Comparison of ENCODE assay signal across 17 cellular contexts in the genomic region with DNA sequence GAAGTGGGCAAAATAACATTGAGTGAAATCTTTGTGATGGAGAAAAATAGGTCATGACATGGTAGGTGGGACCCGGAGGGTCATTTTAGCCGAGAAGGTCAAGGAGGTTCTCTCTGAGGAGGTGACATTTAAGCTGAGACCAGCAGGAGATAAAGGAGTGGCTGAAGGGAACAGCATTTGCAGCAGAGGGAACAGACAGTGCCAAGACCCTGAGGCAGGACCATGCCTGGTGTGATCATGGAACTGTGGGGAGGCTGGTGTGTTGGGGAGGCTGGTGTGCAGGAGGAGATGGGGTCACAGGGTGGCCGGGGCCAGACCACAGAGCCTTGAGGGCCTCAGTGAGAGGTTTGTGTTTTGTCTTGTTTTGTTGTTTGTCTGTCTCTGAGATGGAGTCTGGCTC. TPM values are rescaled to one million over a fixed set of nuclear protein-coding genes. Genes with fewer than 3 reads are reported as not detected.
DNase-seq lines count a peak whose midpoint lies in the region; ATAC-seq, FAIRE-seq and TF ChIP-seq lines count a peak whose summit lies in the region.
"Had no signal": no experiment of that assay in that cellular context is flagged by ENCODE, and none has a peak within 500 bp of the region (broad histone marks: within the 10 kb centered on the region; RNA-seq: fewer than 3 reads in every experiment).

No MANE protein-coding gene starts in this region.

- no peaks in the 10 kb centered on the region for H3K36me3 Mint-ChIP-seq in IgD-negative memory B cell
- peaks cover 3% of the 10 kb centered on the region for H3K36me3 Mint-ChIP-seq in effector memory CD8-positive, alpha-beta T cell (ENCODE audit: insufficient read depth)
- peaks cover 3 to 8% of the 10 kb centered on the region in 2 donors for H3K36me3 Mint-ChIP-seq in stimulated activated naive B cell treated with anti-CD40 and anti-IgM and Interleukin-4, amounts not matched to agents 10 μg/mL and 1 μg/mL and 100 μg/mL, for 72 hours

- H3K79me2 ChIP-seq in HepG2 (ENCODE audit: insufficient read depth, low read length): no peaks in the 10 kb centered on the region

- WGBS in HepG2 (ENCODE audit: low lambda C conversion rate): 30% methylated on average over 3 of the region's 3 CpGs
- WGBS in right lobe of liver (ENCODE audit: insufficient coverage, low coverage, low lambda C conversion rate, missing lambda C conversion rate): 52% methylated on average over 2 of the region's 3 CpGs
- WGBS in prostate gland: 98% methylated on average over 3 of the region's 3 CpGs

- H3K36me3 ChIP-seq in HepG2 (replicated peaks in 1 of 2; ENCODE audit: control insufficient read depth in 1 of 2, insufficient read depth in 2 of 2, low read length in 2 of 2): no peaks in the 10 kb centered on the region
- no peaks in the 10 kb centered on the region for H3K36me3 ChIP-seq in right lobe of liver
- no peaks in the 10 kb centered on the region for H3K36me3 ChIP-seq in prostate gland
- H3K36me3 ChIP-seq: BE2C, Peyer's patch had no signal

- H4K20me1 ChIP-seq in HepG2 (ENCODE audit: insufficient read depth, low read length): no peaks in the 10 kb centered on the region

- TF ChIP-seq EP300 in HepG2 (IDR thresholded peaks at IDR 0.05; ENCODE audit: low read depth in 2 of 2, low read length in 2 of 2) (no peak), HepG2 (CRISPR knock-in tag; IDR thresholded peaks at IDR 0.05; ENCODE audit: borderline replicate concordance) (no peak)

- H3K9me3 ChIP-seq in HepG2 (ENCODE audit: low read length) (no peaks in the 10 kb centered on the region), right lobe of liver (no peaks in the 10 kb centered on the region), prostate gland (no peaks in the 10 kb centered on the region)
- H3K9me3 ChIP-seq: BE2C, Peyer's patch had no signal

- H3K27ac ChIP-seq in HepG2 (ENCODE audit: extremely low read length, insufficient read depth, low read length): no peak overlapping the region
- no peak overlapping the region for H3K27ac ChIP-seq in right lobe of liver
- H3K27ac ChIP-seq in prostate gland: no peak overlapping the region
- H3K27ac ChIP-seq: Peyer's patch had no signal

- POLR2A ChIA-PET in HepG2 (lab: Yijun Ruan, JAX): no interaction called here

- H3K27me3 Mint-ChIP-seq in IgD-negative memory B cell: no peaks in the 10 kb centered on the region
- no peaks in the 10 kb centered on the region for H3K27me3 Mint-ChIP-seq in effector memory CD8-positive, alpha-beta T cell
- no peaks in the 10 kb centered on the region for H3K27me3 Mint-ChIP-seq in stimulated activated naive B cell treated with anti-CD40 and anti-IgM and Interleukin-4, amounts not matched to agents 10 μg/mL and 1 μg/mL and 100 μg/mL, for 72 hours

- intact Hi-C loops in HepG2 (cut with micrococcal nuclease; ENCODE audit: unreplicated experiment) (no loop called here), right lobe of liver (cut with DNase I) (no loop called here), Right ventricle myocardium superior (cut with DNase I) (no loop called here), prostate gland (cut with DNase I) (no loop called here)

- H3K4me3 ChIP-seq in HepG2 (replicated peaks in 1 of 3; ENCODE audit: insufficient read depth in 1 of 3, low read depth in 2 of 3, low read length in 3 of 3) (no peak overlapping the region), right lobe of liver (no peak overlapping the region), prostate gland (no peak overlapping the region)
- H3K4me3 ChIP-seq: Peyer's patch had no signal

- peak overlapping the region; percentile 89 to 99 (median 93) for H3K27ac Mint-ChIP-seq in IgD-negative memory B cell
- H3K27ac Mint-ChIP-seq in effector memory CD8-positive, alpha-beta T cell: peak overlapping the region; percentile 77 to 93
- H3K27ac Mint-ChIP-seq in stimulated activated naive B cell treated with anti-CD40 and anti-IgM and Interleukin-4, amounts not matched to agents 10 μg/mL and 1 μg/mL and 100 μg/mL, for 72 hours: peak overlapping the region; percentile 61

- H3K4me1 Mint-ChIP-seq in IgD-negative memory B cell: peaks cover 34 to 37% (median 35%) of the 10 kb centered on the region in 3 donors
- peaks cover 63 to 64% of the 10 kb centered on the region in 2 donors for H3K4me1 Mint-ChIP-seq in effector memory CD8-positive, alpha-beta T cell (ENCODE audit: low read depth in 2 of 2)
- peaks cover 42 to 51% of the 10 kb centered on the region in 2 donors for H3K4me1 Mint-ChIP-seq in stimulated activated naive B cell treated with anti-CD40 and anti-IgM and Interleukin-4, amounts not matched to agents 10 μg/mL and 1 μg/mL and 100 μg/mL, for 72 hours

- DNase-seq in HepG2 (ENCODE audit: low spot score) (no peak), right lobe of liver (no peak), Right ventricle myocardium superior (no peak), prostate gland (ENCODE audit: low spot score) (no peak)
- no peak for DNase-seq in effector memory CD8-positive, alpha-beta T cell
- no peak for DNase-seq in stimulated activated naive B cell treated with anti-CD40 and anti-IgM and Interleukin-4, amounts not matched to agents 10 μg/mL and 1 μg/mL and 100 μg/mL, for 72 hours
- DNase-seq: BE2C, Kasumi-1, NCI-H1105 treated with DMSO at 0.1 percent for 48 hours, NCI-H187 treated with DMSO at 0.1 percent for 48 hours, NCI-H2171 treated with DMSO at 0.1 percent for 48 hours, NCI-H82, Peyer's patch, SHP77 treated with DMSO at 0.1 percent for 48 hours had no signal

- TF ChIP-seq RAD21 in HepG2 (CRISPR knock-in tag; IDR thresholded peaks at IDR 0.05): no peak

- peaks cover 35% of the 10 kb centered on the region for H3K4me1 ChIP-seq in HepG2 (ENCODE audit: insufficient read depth, low read length)
- H3K4me1 ChIP-seq in right lobe of liver: peaks cover 0 to 22% (median 9%) of the 10 kb centered on the region in 4 donors
- no peaks in the 10 kb centered on the region for H3K4me1 ChIP-seq in prostate gland (replicated peaks)

- peaks cover 0 to 19% of the 10 kb centered on the region in 2 experiments; a peak in 3 of 5 replicates for H3K27me3 ChIP-seq in HepG2 (ENCODE audit: control insufficient read depth in 1 of 2, insufficient read depth in 2 of 2, low read length in 2 of 2)
- no peaks in the 10 kb centered on the region for H3K27me3 ChIP-seq in right lobe of liver
- H3K27me3 ChIP-seq in prostate gland (replicated peaks; ENCODE audit: insufficient read depth): no peaks in the 10 kb centered on the region
- H3K27me3 ChIP-seq: BE2C, Peyer's patch had no signal

- no peak for ATAC-seq in HepG2
- ATAC-seq in right lobe of liver: no peak
- ATAC-seq in effector memory CD8-positive, alpha-beta T cell (replicated peaks): no peak
- no peak for ATAC-seq in stimulated activated naive B cell treated with anti-CD40 and anti-IgM and Interleukin-4, amounts not matched to agents 10 μg/mL and 1 μg/mL and 100 μg/mL, for 72 hours (replicated peaks)
- ATAC-seq in Right ventricle myocardium superior (ENCODE audit: poor library complexity): no peak
- ATAC-seq in GM18505 (IDR thresholded peaks at IDR 0.05; ENCODE audit: unreplicated experiment): no peak

- H2AFZ ChIP-seq in HepG2 (ENCODE audit: low read length): no peak overlapping the region

- in situ Hi-C loops in HepG2 (cut with HindIII; ENCODE audit: extremely low pct_ligation_motif_present, low pct_unique_long_range_greater_than_20kb): no loop called here

- CTCF ChIA-PET in HepG2 (lab: Yijun Ruan, JAX; ENCODE audit: low intra/inter-chr PET ratio, low total read pairs): no interaction called here

- TF ChIP-seq CTCF in HepG2 (CRISPR knock-in tag; IDR thresholded peaks at IDR 0.05): no peak
- TF ChIP-seq CTCF in right lobe of liver (IDR thresholded peaks at IDR 0.05): no peak
- no peak for TF ChIP-seq CTCF in prostate gland (IDR thresholded peaks at IDR 0.05)

- no peak for FAIRE-seq in HepG2 (lab: Jason Lieb, UNC)
- FAIRE-seq: H54 had no signal

- TF ChIP-seq POLR2A in HepG2 (IDR thresholded peaks at IDR 0.05; ENCODE audit: insufficient read depth in 1 of 2, low read depth in 2 of 2, low read length in 2 of 2): no peak
- TF ChIP-seq POLR2A in right lobe of liver (IDR thresholded peaks at IDR 0.05): no peak
- TF ChIP-seq POLR2A in prostate gland (IDR thresholded peaks at IDR 0.05): no peak
- TF ChIP-seq POLR2A in GM18505 (IDR thresholded peaks at IDR 0.05; ENCODE audit: borderline replicate concordance, extremely low read depth, insufficient read depth, insufficient read length): no peak

- no peaks in the 10 kb centered on the region for H3K9me3 Mint-ChIP-seq in IgD-negative memory B cell
- H3K9me3 Mint-ChIP-seq in effector memory CD8-positive, alpha-beta T cell: no peaks in the 10 kb centered on the region
- peaks cover 3 to 5% of the 10 kb centered on the region in 2 donors for H3K9me3 Mint-ChIP-seq in stimulated activated naive B cell treated with anti-CD40 and anti-IgM and Interleukin-4, amounts not matched to agents 10 μg/mL and 1 μg/mL and 100 μg/mL, for 72 hours

- no peak overlapping the region for H3K9ac ChIP-seq in HepG2 (ENCODE audit: insufficient read depth, low read depth, low read length)

- no peak overlapping the region for H3K4me2 ChIP-seq in HepG2 (ENCODE audit: low read depth, low read length)

- H3K4me3 Mint-ChIP-seq in IgD-negative memory B cell: peak overlapping the region in 2 of 4 donors; percentile 24 to 42
- peak overlapping the region in 1 of 2 donors; percentile 19 for H3K4me3 Mint-ChIP-seq in effector memory CD8-positive, alpha-beta T cell
- H3K4me3 Mint-ChIP-seq in stimulated activated naive B cell treated with anti-CD40 and anti-IgM and Interleukin-4, amounts not matched to agents 10 μg/mL and 1 μg/mL and 100 μg/mL, for 72 hours: no peak overlapping the region

- no TSS peak for BruUV-seq in HepG2 (replicated peaks; lab: Mats Ljungman, UMichigan)

RNA-seq across cellular contexts. Expression of gene KLF2, which starts 59.4 kb away (rescaled TPM):
- total RNA-seq in HepG2 (2016; rRNA removed; fragmentation: Illumina TruSeq; extraction: Trizol) (not detected in 2 replicates), right lobe of liver (10 to 100 TPM in 1 of 6 experiments, 1 to 10 TPM in 5; 3.7 to 10.1 (median 4.8) TPM), Right ventricle myocardium superior (67.6 TPM), prostate gland (10 to 100 TPM; 19.8 to 24.4 TPM)
- not detected in 2 replicates for total RNA-seq in HepG2 (2016; cell fraction: cytosol; rRNA removed; fragmentation: Illumina TruSeq; extraction: Trizol; ENCODE audit: low read depth)
- not detected in 2 replicates for total RNA-seq in HepG2 (2016; cell fraction: insoluble cytoplasmic fraction; rRNA removed; fragmentation: Illumina TruSeq; extraction: Trizol)
- not detected in 2 replicates for total RNA-seq in HepG2 (2016; cell fraction: membrane; rRNA removed; fragmentation: Illumina TruSeq; extraction: Trizol)
- not detected in 2 replicates for total RNA-seq in HepG2 (2016; cell fraction: nucleus; rRNA removed; fragmentation: Illumina TruSeq; extraction: Trizol)
- polyA plus RNA-seq in HepG2 (2011; rRNA removed) (0.05 TPM in 1 of 2 replicates, not detected in the other), IgD-negative memory B cell (199 TPM)
- 0.05 TPM in 1 of 2 replicates, not detected in the other for polyA plus RNA-seq in HepG2 (2011; cell fraction: cytosol; rRNA removed)
- 0.16 and 0.23 TPM in 2 replicates for polyA plus RNA-seq in HepG2 (2011; cell fraction: nucleus; rRNA removed)
- polyA plus RNA-seq in HepG2 (2012): not detected in 2 replicates
- polyA plus RNA-seq in HepG2 (2016; cell fraction: cytosol; fragmentation: Illumina TruSeq; extraction: Trizol; ENCODE audit: low read depth): not detected in 2 replicates
- not detected in 2 replicates for polyA plus RNA-seq in HepG2 (2016; cell fraction: insoluble cytoplasmic fraction; fragmentation: Illumina TruSeq; extraction: Trizol; ENCODE audit: low read depth)
- polyA plus RNA-seq in HepG2 (2016; cell fraction: membrane; fragmentation: Illumina TruSeq; extraction: Trizol; ENCODE audit: low read depth): 0.27 TPM in 1 of 2 replicates, not detected in the other
- polyA plus RNA-seq in HepG2 (2016; cell fraction: nucleus; fragmentation: Illumina TruSeq; extraction: Trizol; ENCODE audit: insufficient read depth, low read depth): not detected in 2 replicates
- 0.16 TPM in 1 of 2 replicates, not detected in the other for polyA minus RNA-seq in HepG2 (2011; rRNA and poly(A)+ RNA removed; ENCODE audit: low replicate concordance)
- not detected in 2 replicates for polyA minus RNA-seq in HepG2 (2011; cell fraction: cytosol; rRNA and poly(A)+ RNA removed)
- not detected in 2 replicates for polyA minus RNA-seq in HepG2 (2011; cell fraction: nucleus; rRNA and poly(A)+ RNA removed)
